7 cellular contexts compared by ENCODE assay signal in genomic region chr12:22453511-22453910, GRCh38.
"Had no signal": no experiment of that assay in that cellular context is flagged by ENCODE, and none has a peak within 500 bp of the region (broad histone marks: within the 10 kb centered on the region; RNA-seq: fewer than 3 reads in every experiment).

No MANE protein-coding gene starts in this region.

- H3K4me3 Mint-ChIP-seq: H9, IgD-negative memory B cell had no signal

- H3K9me3 Mint-ChIP-seq: H9, IgD-negative memory B cell had no signal

- H2AFZ ChIP-seq: GM23248 had no signal

- DNase-seq: GM23248, GOT3, H9, HCEC 1CT, KBM-7 had no signal

- H3K9ac ChIP-seq: GM23248, KMS-11 had no signal

- H3K27ac ChIP-seq: GM23248, KMS-11 had no signal

- H3K27ac Mint-ChIP-seq: H9 had no signal

- H3K4me3 ChIP-seq: GM23248 had no signal

- H3K27me3 Mint-ChIP-seq: IgD-negative memory B cell had no signal

- H3K4me2 ChIP-seq: KMS-11 had no signal
